9 cellular contexts compared by ENCODE assay signal in genomic region chr10:70364772-70365091, GRCh38. TPM values are rescaled to one million over a fixed set of nuclear protein-coding genes. Genes with fewer than 3 reads are reported as not detected.
DNase-seq lines count a peak whose midpoint lies in the region; ATAC-seq and TF ChIP-seq lines count a peak whose summit lies in the region.
"Had no signal": no experiment of that assay in that cellular context is flagged by ENCODE, and none has a peak within 500 bp of the region (broad histone marks: within the 10 kb centered on the region; RNA-seq: fewer than 3 reads in every experiment).

No MANE protein-coding gene starts in this region.

- H3K27ac ChIP-seq in C4-2B, result no peak overlapping the region

- no peaks in the 10 kb centered on the region for H3K36me3 Mint-ChIP-seq in brain
- no peaks in the 10 kb centered on the region for H3K36me3 Mint-ChIP-seq in natural killer cell treated with Interleukin-12 subunit alpha and Interleukin-12 subunit beta and Interleukin-15 and Interleukin-18, amount 100 ng/mL, for 72 hours

- peaks cover 19% of the 10 kb centered on the region for H3K4me1 Mint-ChIP-seq in brain
- peaks cover 26 to 40% of the 10 kb centered on the region in 2 donors for H3K4me1 Mint-ChIP-seq in natural killer cell treated with Interleukin-12 subunit alpha and Interleukin-12 subunit beta and Interleukin-15 and Interleukin-18, amount 100 ng/mL, for 72 hours (ENCODE audit: low read depth in 2 of 2)

- H3K9me3 Mint-ChIP-seq in brain, result no peaks in the 10 kb centered on the region
- H3K9me3 Mint-ChIP-seq in natural killer cell treated with Interleukin-12 subunit alpha and Interleukin-12 subunit beta and Interleukin-15 and Interleukin-18, amount 100 ng/mL, for 72 hours, result no peaks in the 10 kb centered on the region
- H3K9me3 Mint-ChIP-seq: activated T-cell treated with anti-CD3 and anti-CD28 coated beads, Interleukin-2, amount 50 U/mL, for 24 hours had no signal

- TF ChIP-seq CTCF in C4-2B (conservative IDR thresholded peaks at IDR 0.05) (peak; percentile 72), brain (conservative IDR thresholded peaks at IDR 0.05) (peak; percentile 43 to 51)

- in situ Hi-C loops in ACHN (cut with HindIII; ENCODE audit: low pct_ligation_motif_present, low pct_unique_long_range_greater_than_20kb, low sequenced_read_pairs), result no loop called here

- peaks cover 9% of the 10 kb centered on the region for H3K27me3 Mint-ChIP-seq in brain
- no peaks in the 10 kb centered on the region for H3K27me3 Mint-ChIP-seq in natural killer cell treated with Interleukin-12 subunit alpha and Interleukin-12 subunit beta and Interleukin-15 and Interleukin-18, amount 100 ng/mL, for 72 hours
- H3K27me3 Mint-ChIP-seq: activated T-cell treated with anti-CD3 and anti-CD28 coated beads, Interleukin-2, amount 50 U/mL, for 24 hours had no signal

- DNase-seq in natural killer cell treated with Interleukin-12 subunit alpha and Interleukin-12 subunit beta and Interleukin-15 and Interleukin-18, amount 100 ng/mL, for 72 hours (ENCODE audit: low spot score), result no peak
- DNase-seq in ACHN (no peak), HuH-7 (ENCODE audit: low spot score) (no peak), islet precursor cell (no peak)
- DNase-seq in activated T-cell treated with anti-CD3 and anti-CD28 coated beads, Interleukin-2, amount 50 U/mL, for 1 hour, result no peak

- peak overlapping the region in 4 of 5 experiments; percentile 8 to 64 (median 58) for H3K4me3 Mint-ChIP-seq in brain
- no peak overlapping the region for H3K4me3 Mint-ChIP-seq in natural killer cell treated with Interleukin-12 subunit alpha and Interleukin-12 subunit beta and Interleukin-15 and Interleukin-18, amount 100 ng/mL, for 72 hours
- H3K4me3 Mint-ChIP-seq: activated T-cell treated with anti-CD3 and anti-CD28 coated beads, Interleukin-2, amount 50 U/mL, for 24 hours had no signal

- H3K27ac Mint-ChIP-seq in brain, result peak overlapping the region in 4 of 5 experiments; percentile 93 to 97 (median 96)
- H3K27ac Mint-ChIP-seq in natural killer cell treated with Interleukin-12 subunit alpha and Interleukin-12 subunit beta and Interleukin-15 and Interleukin-18, amount 100 ng/mL, for 72 hours, result peak overlapping the region; percentile 78 to 99

- ATAC-seq in HG03159 (IDR thresholded peaks at IDR 0.05; ENCODE audit: unreplicated experiment), result peak; percentile 28
- no peak for ATAC-seq in natural killer cell treated with Interleukin-12 subunit alpha and Interleukin-12 subunit beta and Interleukin-15 and Interleukin-18, amount 100 ng/mL, for 72 hours

RNA-seq across cellular contexts. Expression of gene LRRC20, which starts 17.7 kb away (rescaled TPM):
- 58.5 TPM for polyA plus RNA-seq in brain (ENCODE audit: insufficient read depth, low read depth, low replicate concordance)
- 10 to 100 TPM in 1 of 2 donors, 1 to 10 TPM in 1; 6.5 to 17.1 TPM for total RNA-seq in natural killer cell treated with Interleukin-12 subunit alpha and Interleukin-12 subunit beta and Interleukin-15 and Interleukin-18, amount 100 ng/mL, for 72 hours

RNA-seq across cellular contexts. Expression of gene EIF4EBP2, which starts 39.2 kb away (rescaled TPM):
- 51.9 TPM for polyA plus RNA-seq in brain (ENCODE audit: insufficient read depth, low read depth, low replicate concordance)
- 10 to 100 TPM; 49.8 to 54.6 TPM for total RNA-seq in natural killer cell treated with Interleukin-12 subunit alpha and Interleukin-12 subunit beta and Interleukin-15 and Interleukin-18, amount 100 ng/mL, for 72 hours
